In genomic region chr20:17620371-17621228, GRCh38 we compare ENCODE assay signal across 1 cellular context.
TF ChIP-seq lines count a peak whose summit lies in the region.

No MANE protein-coding gene starts in this region.

TF ChIP-seq in WTC11, 78 proteins besides CTCF, POLR2A, EP300 and RAD21 (continued from another document):
- TF ChIP-seq, protein P1, sequence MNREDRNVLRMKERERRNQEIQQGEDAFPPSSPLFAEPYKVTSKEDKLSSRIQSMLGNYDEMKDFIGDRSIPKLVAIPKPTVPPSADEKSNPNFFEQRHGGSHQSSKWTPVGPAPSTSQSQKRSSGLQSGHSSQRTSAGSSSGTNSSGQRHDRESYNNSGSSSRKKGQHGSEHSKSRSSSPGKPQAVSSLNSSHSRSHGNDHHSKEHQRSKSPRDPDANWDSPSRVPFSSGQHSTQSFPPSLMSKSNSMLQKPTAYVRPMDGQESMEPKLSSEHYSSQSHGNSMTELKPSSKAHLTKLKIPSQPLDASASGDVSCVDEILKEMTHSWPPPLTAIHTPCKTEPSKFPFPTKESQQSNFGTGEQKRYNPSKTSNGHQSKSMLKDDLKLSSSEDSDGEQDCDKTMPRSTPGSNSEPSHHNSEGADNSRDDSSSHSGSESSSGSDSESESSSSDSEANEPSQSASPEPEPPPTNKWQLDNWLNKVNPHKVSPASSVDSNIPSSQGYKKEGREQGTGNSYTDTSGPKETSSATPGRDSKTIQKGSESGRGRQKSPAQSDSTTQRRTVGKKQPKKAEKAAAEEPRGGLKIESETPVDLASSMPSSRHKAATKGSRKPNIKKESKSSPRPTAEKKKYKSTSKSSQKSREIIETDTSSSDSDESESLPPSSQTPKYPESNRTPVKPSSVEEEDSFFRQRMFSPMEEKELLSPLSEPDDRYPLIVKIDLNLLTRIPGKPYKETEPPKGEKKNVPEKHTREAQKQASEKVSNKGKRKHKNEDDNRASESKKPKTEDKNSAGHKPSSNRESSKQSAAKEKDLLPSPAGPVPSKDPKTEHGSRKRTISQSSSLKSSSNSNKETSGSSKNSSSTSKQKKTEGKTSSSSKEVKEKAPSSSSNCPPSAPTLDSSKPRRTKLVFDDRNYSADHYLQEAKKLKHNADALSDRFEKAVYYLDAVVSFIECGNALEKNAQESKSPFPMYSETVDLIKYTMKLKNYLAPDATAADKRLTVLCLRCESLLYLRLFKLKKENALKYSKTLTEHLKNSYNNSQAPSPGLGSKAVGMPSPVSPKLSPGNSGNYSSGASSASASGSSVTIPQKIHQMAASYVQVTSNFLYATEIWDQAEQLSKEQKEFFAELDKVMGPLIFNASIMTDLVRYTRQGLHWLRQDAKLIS (CRISPR knock-in tag; IDR thresholded peaks at IDR 0.05; ENCODE audit: borderline replicate concordance), result no peak
- no peak for TF ChIP-seq FOXJ3 (CRISPR knock-in tag; IDR thresholded peaks at IDR 0.05; ENCODE audit: borderline replicate concordance)
- no peak for TF ChIP-seq ATF2 (CRISPR knock-in tag; IDR thresholded peaks at IDR 0.05; ENCODE audit: borderline replicate concordance, low read depth)
- TF ChIP-seq, protein P2, sequence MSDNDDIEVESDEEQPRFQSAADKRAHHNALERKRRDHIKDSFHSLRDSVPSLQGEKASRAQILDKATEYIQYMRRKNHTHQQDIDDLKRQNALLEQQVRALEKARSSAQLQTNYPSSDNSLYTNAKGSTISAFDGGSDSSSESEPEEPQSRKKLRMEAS (CRISPR knock-in tag; IDR thresholded peaks at IDR 0.05), result no peak
- TF ChIP-seq, protein P3, sequence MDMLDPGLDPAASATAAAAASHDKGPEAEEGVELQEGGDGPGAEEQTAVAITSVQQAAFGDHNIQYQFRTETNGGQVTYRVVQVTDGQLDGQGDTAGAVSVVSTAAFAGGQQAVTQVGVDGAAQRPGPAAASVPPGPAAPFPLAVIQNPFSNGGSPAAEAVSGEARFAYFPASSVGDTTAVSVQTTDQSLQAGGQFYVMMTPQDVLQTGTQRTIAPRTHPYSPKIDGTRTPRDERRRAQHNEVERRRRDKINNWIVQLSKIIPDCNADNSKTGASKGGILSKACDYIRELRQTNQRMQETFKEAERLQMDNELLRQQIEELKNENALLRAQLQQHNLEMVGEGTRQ (CRISPR knock-in tag; IDR thresholded peaks at IDR 0.05), result no peak
- TF ChIP-seq GABPB1 (CRISPR knock-in tag; IDR thresholded peaks at IDR 0.05), result no peak
- TF ChIP-seq E2F4 (CRISPR knock-in tag; IDR thresholded peaks at IDR 0.05; ENCODE audit: borderline replicate concordance, low read depth), result no peak
- no peak for TF ChIP-seq ZBTB21 (CRISPR knock-in tag; IDR thresholded peaks at IDR 0.05; ENCODE audit: borderline replicate concordance)
- TF ChIP-seq, protein P4, sequence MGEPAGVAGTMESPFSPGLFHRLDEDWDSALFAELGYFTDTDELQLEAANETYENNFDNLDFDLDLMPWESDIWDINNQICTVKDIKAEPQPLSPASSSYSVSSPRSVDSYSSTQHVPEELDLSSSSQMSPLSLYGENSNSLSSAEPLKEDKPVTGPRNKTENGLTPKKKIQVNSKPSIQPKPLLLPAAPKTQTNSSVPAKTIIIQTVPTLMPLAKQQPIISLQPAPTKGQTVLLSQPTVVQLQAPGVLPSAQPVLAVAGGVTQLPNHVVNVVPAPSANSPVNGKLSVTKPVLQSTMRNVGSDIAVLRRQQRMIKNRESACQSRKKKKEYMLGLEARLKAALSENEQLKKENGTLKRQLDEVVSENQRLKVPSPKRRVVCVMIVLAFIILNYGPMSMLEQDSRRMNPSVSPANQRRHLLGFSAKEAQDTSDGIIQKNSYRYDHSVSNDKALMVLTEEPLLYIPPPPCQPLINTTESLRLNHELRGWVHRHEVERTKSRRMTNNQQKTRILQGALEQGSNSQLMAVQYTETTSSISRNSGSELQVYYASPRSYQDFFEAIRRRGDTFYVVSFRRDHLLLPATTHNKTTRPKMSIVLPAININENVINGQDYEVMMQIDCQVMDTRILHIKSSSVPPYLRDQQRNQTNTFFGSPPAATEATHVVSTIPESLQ (CRISPR knock-in tag; IDR thresholded peaks at IDR 0.05), result no peak
- no peak for TF ChIP-seq SOX15 (CRISPR knock-in tag; IDR thresholded peaks at IDR 0.05)
